15 cellular contexts compared by ENCODE assay signal in genomic region chr2:121189656-121190381, GRCh38.
"Had no signal": no experiment of that assay in that cellular context is flagged by ENCODE, and none has a peak within 500 bp of the region (broad histone marks: within the 10 kb centered on the region; RNA-seq: fewer than 3 reads in every experiment).

No MANE protein-coding gene starts in this region.

- DNase-seq: activated B cell treated with CpG ODN at 0.5 μM for 24 hours; activated CD4-positive, alpha-beta T cell treated with anti-CD3 and anti-CD28 coated beads, Interleukin-2, amount 10 ng/mL, durations not matched to agents 24 days and 14 days; activated naive CD4-positive, alpha-beta T cell treated with anti-CD3 and anti-CD28 coated beads, Interleukin-2, amount 10 ng/mL, durations not matched to agents 7 days and 5 days; caudate nucleus; colonic mucosa; effector CD4-positive, alpha-beta T cell; foreskin melanocyte; left ventricle myocardium superior; stimulated activated CD4-positive, alpha-beta T cell treated with anti-CD3 and anti-CD28 coated beads, Interleukin-2, amount 100 ng/mL, for 24 hours; stimulated activated naive B cell treated with anti-CD40 and anti-IgM and Interleukin-4, amounts not matched to agents 10 μg/mL and 1 μg/mL and 100 μg/mL, for 72 hours; substantia nigra; transverse colon had no signal

- H3K27me3 ChIP-seq: colonic mucosa, right atrium auricular region, transverse colon had no signal

- ATAC-seq: stimulated activated naive B cell treated with anti-CD40 and anti-IgM and Interleukin-4, amounts not matched to agents 10 μg/mL and 1 μg/mL and 100 μg/mL, for 72 hours had no signal

- H3K27ac ChIP-seq: colonic mucosa, right atrium auricular region, transverse colon had no signal

- H3K4me1 ChIP-seq: colonic mucosa, right atrium auricular region, transverse colon had no signal

- H3K36me3 ChIP-seq: colonic mucosa, right atrium auricular region, transverse colon had no signal

- FAIRE-seq: islet of Langerhans, TTC549 had no signal

- H3K9me3 ChIP-seq: colonic mucosa, right atrium auricular region, transverse colon had no signal

- H3K4me3 ChIP-seq: colonic mucosa, right atrium auricular region, transverse colon had no signal
